ENCODE assay signal across 12 cellular contexts in the genomic region with DNA sequence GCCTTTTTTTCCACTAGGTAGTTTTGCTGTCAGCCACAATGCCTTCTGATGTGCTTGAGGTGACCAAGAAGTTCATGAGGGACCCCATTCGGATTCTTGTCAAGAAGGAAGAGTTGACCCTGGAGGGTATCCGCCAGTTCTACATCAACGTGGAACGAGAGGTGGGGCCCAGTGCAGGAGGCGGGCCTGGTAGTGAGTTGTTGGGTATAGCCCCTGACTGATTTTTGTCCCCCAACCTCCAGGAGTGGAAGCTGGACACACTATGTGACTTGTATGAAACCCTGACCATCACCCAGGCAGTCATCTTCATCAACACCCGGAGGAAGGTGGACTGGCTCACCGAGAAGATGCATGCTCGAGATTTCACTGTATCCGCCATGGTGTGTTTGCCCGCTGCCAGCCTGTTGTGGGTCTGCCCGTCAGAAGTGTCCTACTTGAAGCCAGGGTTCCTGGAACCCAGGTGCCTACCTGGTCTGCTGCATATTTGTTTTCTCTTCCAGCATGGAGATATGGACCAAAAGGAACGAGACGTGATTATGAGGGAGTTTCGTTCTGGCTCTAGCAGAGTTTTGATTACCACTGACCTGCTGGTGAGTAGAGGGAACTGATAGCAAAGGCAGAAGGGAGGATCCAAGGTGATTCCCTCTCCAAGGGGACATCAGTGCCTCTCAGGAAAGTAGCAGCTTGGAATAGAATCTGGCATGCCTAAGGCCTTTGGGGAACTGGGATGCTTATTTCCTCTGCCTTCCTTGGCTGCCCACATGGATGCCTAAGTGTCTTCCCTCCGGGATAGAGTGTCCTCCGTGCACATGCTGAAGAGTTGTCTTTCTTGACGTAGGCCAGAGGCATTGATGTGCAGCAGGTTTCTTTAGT. TPM values are rescaled to one million over a fixed set of nuclear protein-coding genes. Genes with fewer than 3 reads are reported as not detected.
DNase-seq lines count a peak whose midpoint lies in the region; ATAC-seq and TF ChIP-seq lines count a peak whose summit lies in the region.
"Had no signal": no experiment of that assay in that cellular context is flagged by ENCODE, and none has a peak within 500 bp of the region (broad histone marks: within the 10 kb centered on the region; RNA-seq: fewer than 3 reads in every experiment).

No MANE protein-coding gene starts in this region.

- no peak overlapping the region for H3K4ac ChIP-seq in neuronal stem cell (ENCODE audit: low read length)
- no peak overlapping the region for H3K4ac ChIP-seq in trophoblast cell (ENCODE audit: low read depth, low read length)

- H3K4me2 ChIP-seq in OCI-LY3 (ENCODE audit: low read length) = peak overlapping the region; percentile 30
- no peak overlapping the region for H3K4me2 ChIP-seq in neuronal stem cell (ENCODE audit: insufficient read depth, low read length, poor library complexity, severe bottlenecking)
- no peak overlapping the region for H3K4me2 ChIP-seq in trophoblast cell (ENCODE audit: low read length)

- ATAC-seq in CD4-positive, alpha-beta T cell (ENCODE audit: poor library complexity) = no peak
- ATAC-seq in HG02678 (IDR thresholded peaks at IDR 0.05; ENCODE audit: unreplicated experiment) = no peak
- ATAC-seq in stimulated activated naive CD8-positive, alpha-beta T cell treated with anti-CD3 and anti-CD28 coated beads, Interleukin-15, amount 100 ng/mL, for 72 hours = no peak

- H3K14ac ChIP-seq in neuronal stem cell (ENCODE audit: low read length) (no peak overlapping the region), trophoblast cell (ENCODE audit: low read length) (no peak overlapping the region)

- CTCF ChIA-PET in CD4-positive, alpha-beta T cell (lab: Charles Lee) = no interaction called here

- H3K79me1 ChIP-seq in neuronal stem cell (ENCODE audit: low read depth, low read length) (peaks cover 19% of the 10 kb centered on the region), trophoblast cell (ENCODE audit: low read length) (peaks cover 8% of the 10 kb centered on the region)

- peaks cover 82% of the 10 kb centered on the region for H3K36me3 Mint-ChIP-seq in CD4-positive, alpha-beta T cell (ENCODE audit: low read depth)

- H3K79me2 ChIP-seq in OCI-LY3 (ENCODE audit: low read length) (peaks cover 70% of the 10 kb centered on the region), trophoblast cell (ENCODE audit: control insufficient read depth, insufficient read depth, low read length, poor library complexity) (peaks cover 14% of the 10 kb centered on the region)

- H3K27me3 ChIP-seq in CD4-positive, alpha-beta T cell (ENCODE audit: control insufficient read depth, insufficient read depth, low read length) = no peaks in the 10 kb centered on the region
- H3K27me3 ChIP-seq in OCI-LY3 (ENCODE audit: low read depth, low read length) (no peaks in the 10 kb centered on the region), colonic mucosa (no peaks in the 10 kb centered on the region), neuronal stem cell (ENCODE audit: control insufficient read depth in 3 of 3, insufficient read depth in 3 of 3, low read depth in 1 of 3, low read length in 3 of 3) (no peaks in the 10 kb centered on the region), trophoblast cell (ENCODE audit: insufficient read depth, low read length) (no peaks in the 10 kb centered on the region)
- H3K27me3 ChIP-seq: dorsolateral prefrontal cortex, suprapubic skin had no signal

- H3K18ac ChIP-seq in neuronal stem cell (ENCODE audit: low read length) (no peak overlapping the region), trophoblast cell (ENCODE audit: low read length) (no peak overlapping the region)

- peak overlapping the region; percentile 70 for H3K4me3 Mint-ChIP-seq in CD4-positive, alpha-beta T cell
- H3K4me3 Mint-ChIP-seq in stimulated activated naive CD8-positive, alpha-beta T cell treated with anti-CD3 and anti-CD28 coated beads, Interleukin-15, amount 100 ng/mL, for 72 hours = peak overlapping the region in 1 of 2 donors; percentile 35

- H3K36me3 ChIP-seq in OCI-LY3 (replicated peaks; ENCODE audit: low read depth, low read length) (peaks cover 72% of the 10 kb centered on the region), colonic mucosa (peaks cover 29% of the 10 kb centered on the region), neuronal stem cell (replicated peaks in 1 of 2; ENCODE audit: control insufficient read depth in 2 of 2, insufficient read depth in 2 of 2, low read length in 2 of 2) (peaks cover 58 to 85% of the 10 kb centered on the region in 2 donors), trophoblast cell (ENCODE audit: control insufficient read depth in 1 of 2, insufficient read depth in 2 of 2, low read length in 2 of 2) (peaks cover 39 to 59% of the 10 kb centered on the region in 2 experiments)

- H4K8ac ChIP-seq in neuronal stem cell (ENCODE audit: low read depth, low read length) (no peak overlapping the region), trophoblast cell (ENCODE audit: low read depth, low read length) (no peak overlapping the region)

- H3K4me1 ChIP-seq in OCI-LY3 (ENCODE audit: low read length) (peaks cover 71% of the 10 kb centered on the region), colonic mucosa (peaks cover 12% of the 10 kb centered on the region), neuronal stem cell (ENCODE audit: control insufficient read depth in 2 of 2, insufficient read depth in 1 of 2, low read depth in 1 of 2, low read length in 2 of 2) (peaks cover 10 to 13% of the 10 kb centered on the region in 2 donors), trophoblast cell (ENCODE audit: control insufficient read depth in 1 of 2, insufficient read depth in 2 of 2, low read length in 2 of 2) (peaks cover 2 to 11% of the 10 kb centered on the region in 2 experiments)

- peaks cover 3% of the 10 kb centered on the region for H3K27me3 Mint-ChIP-seq in CD4-positive, alpha-beta T cell
- no peaks in the 10 kb centered on the region for H3K27me3 Mint-ChIP-seq in stimulated activated naive CD8-positive, alpha-beta T cell treated with anti-CD3 and anti-CD28 coated beads, Interleukin-15, amount 100 ng/mL, for 72 hours

- no peak overlapping the region for H2BK5ac ChIP-seq in neuronal stem cell (ENCODE audit: low read length)
- no peak overlapping the region for H2BK5ac ChIP-seq in trophoblast cell (ENCODE audit: low read depth, low read length, poor library complexity)

- H2BK12ac ChIP-seq in neuronal stem cell (ENCODE audit: low read length) (no peak overlapping the region), trophoblast cell (ENCODE audit: low read length) (no peak overlapping the region)

- DNase-seq in CD4-positive, alpha-beta T cell = no peak
- DNase-seq in colonic mucosa (no peak), neuronal stem cell (ENCODE audit: low spot score) (no peak), trophoblast cell (no peak)
- no peak for DNase-seq in activated CD4-positive, CD25-positive, alpha-beta regulatory T cell (lab: John Stamatoyannopoulos, UW)
- DNase-seq in stimulated activated naive CD8-positive, alpha-beta T cell treated with anti-CD3 and anti-CD28 coated beads, Interleukin-15, amount 100 ng/mL, for 72 hours = no peak
- DNase-seq: dorsolateral prefrontal cortex, Karpas-422 had no signal

- no peak overlapping the region for H3K23ac ChIP-seq in neuronal stem cell (ENCODE audit: low read depth, low read length, poor library complexity)
- H3K23ac ChIP-seq in trophoblast cell (ENCODE audit: low read length) = no peak overlapping the region

- H3K9me3 ChIP-seq in CD4-positive, alpha-beta T cell (ENCODE audit: control insufficient read depth, low read length) = no peaks in the 10 kb centered on the region
- H3K9me3 ChIP-seq in OCI-LY3 (ENCODE audit: insufficient read depth, low read length) (no peaks in the 10 kb centered on the region), colonic mucosa (no peaks in the 10 kb centered on the region), neuronal stem cell (replicated peaks in 1 of 2; ENCODE audit: control insufficient read depth in 2 of 2, insufficient read depth in 1 of 2, low read depth in 1 of 2, low read length in 2 of 2) (no peaks in the 10 kb centered on the region), trophoblast cell (ENCODE audit: insufficient read depth, low read depth, low read length) (peaks cover 4% of the 10 kb centered on the region)
- H3K9me3 ChIP-seq: suprapubic skin had no signal

- no peak overlapping the region for H3K4me3 ChIP-seq in OCI-LY3 (ENCODE audit: low read length)
- no peak overlapping the region for H3K4me3 ChIP-seq in colonic mucosa
- no peak overlapping the region for H3K4me3 ChIP-seq in neuronal stem cell (ENCODE audit: low read length in 2 of 2)
- no peak overlapping the region for H3K4me3 ChIP-seq in trophoblast cell (ENCODE audit: low read depth, low read length)
- H3K4me3 ChIP-seq: suprapubic skin had no signal

- H2BK120ac ChIP-seq in neuronal stem cell (ENCODE audit: low read depth, low read length) = no peak overlapping the region
- no peak overlapping the region for H2BK120ac ChIP-seq in trophoblast cell (ENCODE audit: insufficient read depth, low read length, poor library complexity)

- H3K27ac ChIP-seq in CD4-positive, alpha-beta T cell (ENCODE audit: low read depth, low read length) = no peak overlapping the region
- peak overlapping the region; percentile 95 for H3K27ac ChIP-seq in OCI-LY3 (ENCODE audit: low read length)
- peak overlapping the region; percentile 78 for H3K27ac ChIP-seq in colonic mucosa
- H3K27ac ChIP-seq in neuronal stem cell (replicated peaks; ENCODE audit: low read length) = peak overlapping the region; percentile 7
- no peak overlapping the region for H3K27ac ChIP-seq in trophoblast cell (ENCODE audit: low read depth, low read length)
- H3K27ac ChIP-seq: suprapubic skin had no signal

- no peak overlapping the region for H4K12ac ChIP-seq in trophoblast cell (ENCODE audit: low read depth, low read length)

- H3K9me3 Mint-ChIP-seq in CD4-positive, alpha-beta T cell = no peaks in the 10 kb centered on the region
- H3K9me3 Mint-ChIP-seq in stimulated activated naive CD8-positive, alpha-beta T cell treated with anti-CD3 and anti-CD28 coated beads, Interleukin-15, amount 100 ng/mL, for 72 hours = no peaks in the 10 kb centered on the region

- peak overlapping the region; percentile 34 for H3K27ac Mint-ChIP-seq in CD4-positive, alpha-beta T cell
- H3K27ac Mint-ChIP-seq in stimulated activated naive CD8-positive, alpha-beta T cell treated with anti-CD3 and anti-CD28 coated beads, Interleukin-15, amount 100 ng/mL, for 72 hours = peak overlapping the region in 1 of 2 donors; percentile 90

- peaks cover 51% of the 10 kb centered on the region for H4K20me1 ChIP-seq in OCI-LY3 (ENCODE audit: insufficient read depth, low read length)

- POLR2A ChIA-PET in CD4-positive, alpha-beta T cell (lab: Charles Lee) = interaction anchor here (7.0 kb wide), 1 partner anchor 16 kb away, joined by 51 read pairs; a partner anchor contains a TSS

- TF ChIP-seq CTCF in CD4-positive, alpha-beta T cell (IDR thresholded peaks at IDR 0.05) = no peak
- no peak for TF ChIP-seq CTCF in OCI-LY3 (IDR thresholded peaks at IDR 0.05; ENCODE audit: low read depth, low read length)
- TF ChIP-seq CTCF in colonic mucosa (IDR thresholded peaks at IDR 0.05) = no peak

- no peak overlapping the region for H2AFZ ChIP-seq in OCI-LY3 (ENCODE audit: low read depth, low read length)
- no peak overlapping the region for H2AFZ ChIP-seq in neuronal stem cell (ENCODE audit: low read length)
- H2AFZ ChIP-seq in trophoblast cell (ENCODE audit: insufficient read depth, low read length, poor library complexity) = no peak overlapping the region

- H4K91ac ChIP-seq in neuronal stem cell (ENCODE audit: low read depth, low read length, poor library complexity) (no peak overlapping the region), trophoblast cell (ENCODE audit: low read depth, low read length) (no peak overlapping the region)

- intact Hi-C loops in CD4-positive, alpha-beta T cell (cut with DNase I, micrococcal nuclease) = no loop called here
- intact Hi-C loops in colonic mucosa (cut with DNase I) = no loop called here

- H2AK5ac ChIP-seq in neuronal stem cell (ENCODE audit: low read depth, low read length) (no peak overlapping the region), trophoblast cell (ENCODE audit: low read length) (no peak overlapping the region)

- WGBS in neuronal stem cell (ENCODE audit: extremely low coverage in 2 of 2, insufficient read length in 2 of 2, insufficient replicate concordance in 1 of 2), 2 donors = no CpG with 5 or more reads among the region's 17 CpGs
- no CpG with 5 or more reads among the region's 17 CpGs for WGBS in trophoblast cell (ENCODE audit: extremely low coverage, insufficient coverage, insufficient read length)

- H3K9ac ChIP-seq in OCI-LY3 (ENCODE audit: low read length) (no peak overlapping the region), colonic mucosa (ENCODE audit: low read depth in 2 of 2, low read length in 2 of 2) (no peak overlapping the region), neuronal stem cell (ENCODE audit: low read depth, low read length, poor library complexity) (no peak overlapping the region), trophoblast cell (ENCODE audit: low read length) (no peak overlapping the region)

- peaks cover 83% of the 10 kb centered on the region for H3K4me1 Mint-ChIP-seq in CD4-positive, alpha-beta T cell (ENCODE audit: low read depth)
- peaks cover 97% of the 10 kb centered on the region for H3K4me1 Mint-ChIP-seq in stimulated activated naive CD8-positive, alpha-beta T cell treated with anti-CD3 and anti-CD28 coated beads, Interleukin-15, amount 100 ng/mL, for 72 hours

- no peak overlapping the region for H2BK15ac ChIP-seq in neuronal stem cell (ENCODE audit: low read length)

RNA-seq across cellular contexts. Expression of a gene that starts 1.9 kb away (rescaled TPM):
- under 1 TPM; 0.33 to 0.95 TPM for total RNA-seq in CD4-positive, alpha-beta T cell
- total RNA-seq in colonic mucosa = 10 to 100 TPM; 37.7 to 56.6 TPM
- 0.13 TPM for polyA plus RNA-seq in neuronal stem cell (2013, experiment 1 of 2)
- 0.15 TPM for polyA plus RNA-seq in neuronal stem cell (2013, experiment 2 of 2)
- 1.4 and 1.5 TPM in 2 replicates for polyA plus RNA-seq in trophoblast cell (2013)
- polyA plus RNA-seq: neural cell had no signal

RNA-seq across cellular contexts. Expression of a gene that starts 6.1 kb away (rescaled TPM):
- 10 to 100 TPM; 12.0 to 12.9 TPM for total RNA-seq in CD4-positive, alpha-beta T cell
- total RNA-seq in colonic mucosa = 100 to 1,000 TPM in 1 of 2 donors, 10 to 100 TPM in 1; 80.1 to 111 TPM
- polyA plus RNA-seq in neuronal stem cell (2013, experiment 1 of 2) = 99.7 TPM
- polyA plus RNA-seq in neuronal stem cell (2013, experiment 2 of 2) = 99.4 TPM
- 91.5 and 95.4 TPM in 2 replicates for polyA plus RNA-seq in trophoblast cell (2013)

RNA-seq across cellular contexts. Expression of a gene that starts 12.3 kb away (rescaled TPM):
- total RNA-seq in CD4-positive, alpha-beta T cell = under 1 TPM in 1 of 2 experiments, not detected in 1; 0.30 TPM
- total RNA-seq in colonic mucosa = 1 to 10 TPM in 1 of 2 donors, under 1 TPM in 1; 0.61 to 1.0 TPM
- polyA plus RNA-seq in neuronal stem cell (2013, experiment 1 of 2) = 10.1 TPM
- 9.9 TPM for polyA plus RNA-seq in neuronal stem cell (2013, experiment 2 of 2)
- polyA plus RNA-seq in trophoblast cell (2013) = 11.2 and 11.6 TPM in 2 replicates

RNA-seq across cellular contexts. Expression of a gene that starts 15.8 kb away (rescaled TPM):
- total RNA-seq in CD4-positive, alpha-beta T cell = 10 to 100 TPM; 27.7 to 28.9 TPM
- total RNA-seq in colonic mucosa = 10 to 100 TPM; 25.7 to 56.6 TPM
- 34.1 TPM for polyA plus RNA-seq in neuronal stem cell (2013, experiment 1 of 2)
- 35.5 TPM for polyA plus RNA-seq in neuronal stem cell (2013, experiment 2 of 2)
- 35.5 and 36.6 TPM in 2 replicates for polyA plus RNA-seq in trophoblast cell (2013)

RNA-seq across cellular contexts. Expression of a gene that starts 19.0 kb away (rescaled TPM):
- 1 to 10 TPM; 1.1 to 1.7 TPM for total RNA-seq in CD4-positive, alpha-beta T cell
- 100 to 1,000 TPM in 1 of 2 donors, 10 to 100 TPM in 1; 67.5 to 125 TPM for total RNA-seq in colonic mucosa
- 0.63 TPM for polyA plus RNA-seq in neuronal stem cell (2013, experiment 1 of 2)
- 0.62 TPM for polyA plus RNA-seq in neuronal stem cell (2013, experiment 2 of 2)
- polyA plus RNA-seq in trophoblast cell (2013) = 0.49 and 0.62 TPM in 2 replicates

Comparison
In these comparisons a context has a peak if more than half of its experiments do, and no peak if none do; other contexts are left out.
1. H3K27ac ChIP-seq: peak in OCI-LY3 (single experiment), colonic mucosa (single experiment) and neuronal stem cell (single experiment); none in CD4-positive, alpha-beta T cell (single experiment) and trophoblast cell (single experiment).
2. RNA of a gene that starts 1.9 kb away (total RNA-seq): 37.7 to 56.6 TPM in colonic mucosa; 0.33 to 0.95 TPM in CD4-positive, alpha-beta T cell; every median in the first group is over 10 times any median in the second.
3. RNA of a gene that starts 6.1 kb away (total RNA-seq): 80.1 to 111 TPM in colonic mucosa; 12.0 to 12.9 TPM in CD4-positive, alpha-beta T cell; every median in the first group is over 4 times any median in the second.